ENCODE assay signal across 1 cellular context in the genomic region with DNA sequence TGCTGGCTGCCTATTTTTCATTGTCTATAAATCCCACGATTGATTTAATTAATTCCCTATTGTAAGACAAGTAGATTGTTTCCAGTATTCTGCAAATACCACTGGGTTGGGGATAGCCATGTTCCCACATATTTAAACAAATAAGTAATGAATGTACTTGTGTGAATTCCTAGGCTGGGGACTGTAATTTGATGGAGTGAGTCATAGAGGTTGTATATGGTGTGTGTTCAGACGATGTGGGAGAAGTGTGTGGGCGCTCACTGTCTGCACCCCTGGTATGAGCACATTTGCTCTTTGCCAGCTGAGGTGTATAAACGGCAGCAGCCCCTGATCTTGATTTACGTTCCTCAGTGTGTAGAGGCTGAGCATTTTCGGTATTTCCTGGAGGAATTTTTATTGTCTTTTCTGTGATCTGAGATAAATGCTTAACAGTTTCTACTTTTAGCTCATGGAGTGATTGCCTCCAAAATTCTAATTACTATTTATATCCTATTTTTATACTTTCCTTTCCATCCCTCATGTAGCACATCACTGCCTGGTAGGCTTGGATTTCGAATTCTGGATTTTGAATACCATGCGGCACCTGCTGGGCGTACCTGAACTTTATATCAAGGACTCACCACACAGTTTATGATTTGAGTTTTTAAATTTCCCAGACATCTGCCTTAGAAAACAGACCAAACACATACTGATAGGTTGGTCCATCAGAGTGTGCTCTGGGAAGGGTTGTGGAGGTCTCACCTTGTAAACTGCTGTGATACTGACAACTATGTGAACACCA.
TF ChIP-seq lines count a peak whose summit lies in the region.

No MANE protein-coding gene starts in this region.

TF ChIP-seq in HEK293T, 16 proteins besides CTCF, POLR2A, EP300 and RAD21:
- TF ChIP-seq PKNOX1 (IDR thresholded peaks at IDR 0.05) (no peak), ELF4 (IDR thresholded peaks at IDR 0.05) (no peak), LEF1 (IDR thresholded peaks at IDR 0.05; ENCODE audit: borderline replicate concordance) (no peak), ZNF384 (IDR thresholded peaks at IDR 0.05) (no peak), SUZ12 (IDR thresholded peaks at IDR 0.05) (no peak), FOXM1 (IDR thresholded peaks at IDR 0.05; ENCODE audit: borderline replicate concordance) (no peak), ARNT (IDR thresholded peaks at IDR 0.05) (no peak), TARDBP (IDR thresholded peaks at IDR 0.05) (no peak), SP1 (IDR thresholded peaks at IDR 0.05) (no peak), HDGF (IDR thresholded peaks at IDR 0.05; ENCODE audit: borderline replicate concordance) (no peak), L3MBTL2 (conservative IDR thresholded peaks at IDR 0.05) (no peak), CTBP1 (IDR thresholded peaks at IDR 0.05; ENCODE audit: borderline replicate concordance) (no peak), FOXK2 (IDR thresholded peaks at IDR 0.05) (no peak), NFRKB (IDR thresholded peaks at IDR 0.05) (no peak)
